Comparison of ENCODE assay signal across 7 cellular contexts in genomic region chr14:24094839-24095195, GRCh38. TPM values are rescaled to one million over a fixed set of nuclear protein-coding genes. Genes with fewer than 3 reads are reported as not detected.
DNase-seq lines count a peak whose midpoint lies in the region; ATAC-seq and TF ChIP-seq lines count a peak whose summit lies in the region.

No MANE protein-coding gene starts in this region.

- peak overlapping the region; percentile 89 for H3K18ac ChIP-seq in H9 (ENCODE audit: insufficient read length, low read depth, low read length)

- no CpG with 5 or more reads among the region's 13 CpGs for WGBS in H9 (ENCODE audit: extremely low coverage, insufficient read length, low lambda C conversion rate)

- H3K4me1 ChIP-seq in H9 (ENCODE audit: insufficient read depth, low read length) (no peaks in the 10 kb centered on the region; the same call in 1 of the 2 replicates), osteoblast (ENCODE audit: insufficient read depth, low read length) (peaks cover 10% of the 10 kb centered on the region)

- no peaks in the 10 kb centered on the region for H4K20me1 ChIP-seq in H9 (ENCODE audit: control insufficient read depth, insufficient read depth, insufficient read length)
- no peaks in the 10 kb centered on the region for H4K20me1 ChIP-seq in osteoblast (ENCODE audit: insufficient read depth, low read length)

- H4K8ac ChIP-seq in H9 (replicated peaks; ENCODE audit: insufficient read length, low read depth, low read length) = no peak overlapping the region

- no peaks in the 10 kb centered on the region for H3K9me3 ChIP-seq in H9 (ENCODE audit: control insufficient read depth, low read depth, low read length)
- no peaks in the 10 kb centered on the region for H3K9me3 ChIP-seq in SK-N-MC (ENCODE audit: low read depth, low read length)
- no peaks in the 10 kb centered on the region for H3K9me3 ChIP-seq in osteoblast (ENCODE audit: low read depth, low read length)

- H3T11ph ChIP-seq in H9 (ENCODE audit: low read length) = no peak overlapping the region

- no peaks in the 10 kb centered on the region for H3K79me1 ChIP-seq in H9 (ENCODE audit: insufficient read depth, low read depth, low read length, poor library complexity, severe bottlenecking)

- H3K4ac ChIP-seq in H9 (ENCODE audit: low read depth, low read length) = no peak overlapping the region

- H2BK5ac ChIP-seq in H9 (ENCODE audit: insufficient read length, low read length) = no peak overlapping the region

- no peaks in the 10 kb centered on the region; the same call in 1 of the 2 replicates for H3K79me2 ChIP-seq in H9 (ENCODE audit: insufficient read depth, low read length)
- H3K79me2 ChIP-seq in osteoblast (ENCODE audit: insufficient read depth, low read length) = peaks cover 10% of the 10 kb centered on the region

- peaks cover 0 to 2% of the 10 kb centered on the region in 2 experiments; a peak in 3 of 5 replicates for H3K9me3 Mint-ChIP-seq in H9

- H3K36me3 Mint-ChIP-seq in H9 (ENCODE audit: insufficient read depth in 1 of 3, low read depth in 3 of 3) = peaks cover 26 to 41% (median 29%) of the 10 kb centered on the region in 3 experiments; a peak in 6 of 7 replicates

- H3K9ac ChIP-seq in H9 (ENCODE audit: extremely low read depth, insufficient read length, low read length) = peak overlapping the region; percentile 89
- H3K9ac ChIP-seq in SK-N-MC (ENCODE audit: insufficient read length) = peak overlapping the region; percentile 99

- H4K91ac ChIP-seq in H9 (ENCODE audit: insufficient read length, low read depth, low read length) = peak overlapping the region; percentile 39

- no peak overlapping the region for H2BK20ac ChIP-seq in H9 (ENCODE audit: low read depth, low read length, poor library complexity, severe bottlenecking)

- H3K4me2 ChIP-seq in H9 (ENCODE audit: insufficient read depth, insufficient read length, low read length) = peak overlapping the region; percentile 85
- peak overlapping the region; percentile 89 for H3K4me2 ChIP-seq in osteoblast (ENCODE audit: insufficient read depth, low read length)

- H3K23me2 ChIP-seq in H9 (ENCODE audit: insufficient read length, low read depth, low read length, poor library complexity, severe bottlenecking) = peaks cover 6% of the 10 kb centered on the region

- no peak overlapping the region for H2BK12ac ChIP-seq in H9 (ENCODE audit: insufficient read length, low read depth, low read length)

- peaks cover 4% of the 10 kb centered on the region for H3K27me3 Mint-ChIP-seq in H9 (ENCODE audit: low read depth)

- peak overlapping the region; percentile 84; the same call in 1 of the 2 replicates for H3K14ac ChIP-seq in H9 (ENCODE audit: insufficient read depth, low read length)

- no peak overlapping the region for H3K23ac ChIP-seq in H9 (ENCODE audit: insufficient read length, low read depth, low read length)

- no peak overlapping the region for H2AFZ ChIP-seq in H9 (ENCODE audit: low read length)
- H2AFZ ChIP-seq in osteoblast (ENCODE audit: low read length) = peak overlapping the region; percentile 91

- peaks cover 24% of the 10 kb centered on the region; the same call in 1 of the 2 replicates for H3K36me3 ChIP-seq in SK-N-MC (ENCODE audit: insufficient read depth, low read length)
- H3K36me3 ChIP-seq in osteoblast (ENCODE audit: insufficient read depth, low read length) = peaks cover 5% of the 10 kb centered on the region

- DNase-seq in H9 (no peak), SK-N-MC (ENCODE audit: low read depth, low spot score) (no peak), epithelial cell of esophagus (ENCODE audit: low read depth) (no peak), osteoblast (ENCODE audit: insufficient read length, low spot score, missing footprints) (peak; percentile 66), AML-193 (lab: John Stamatoyannopoulos, UW) (no peak)
- DNase-seq in stimulated activated naive CD4-positive, alpha-beta T cell treated with Interleukin-2 at 50 U/mL for 16 hours (lab: John Stamatoyannopoulos, UW) = no peak

- H3K27ac ChIP-seq in H9 (ENCODE audit: insufficient read length, low read depth, low read length) (no peak overlapping the region), SK-N-MC (peak overlapping the region; percentile 89; the same call in 1 of the 2 replicates), osteoblast (ENCODE audit: low read depth, low read length) (peak overlapping the region; percentile 57)

- H4K5ac ChIP-seq in H9 (ENCODE audit: insufficient read length, low read depth, low read length) = no peak overlapping the region

- ATAC-seq in HG03354 (IDR thresholded peaks at IDR 0.05; ENCODE audit: poor library complexity, severe bottlenecking, unreplicated experiment) = no peak

- peaks cover 21 to 37% of the 10 kb centered on the region in 2 experiments for H3K4me1 Mint-ChIP-seq in H9

- no peak overlapping the region for H2BK15ac ChIP-seq in H9 (ENCODE audit: low read depth, low read length)

- H3K27ac Mint-ChIP-seq in H9 = peak overlapping the region; percentile 95 to 98 (median 97)

- H2BK120ac ChIP-seq in H9 (ENCODE audit: low read depth, low read length, poor library complexity, severe bottlenecking) = no peak overlapping the region

- H3K56ac ChIP-seq in H9 (ENCODE audit: insufficient read length, low read depth, low read length) = no peak overlapping the region

- peak overlapping the region; percentile 90 for H3K4me3 ChIP-seq in SK-N-MC
- peak overlapping the region; percentile 79 for H3K4me3 ChIP-seq in epithelial cell of esophagus (ENCODE audit: low read length)
- H3K4me3 ChIP-seq in osteoblast (ENCODE audit: insufficient read depth, low read length) = peak overlapping the region; percentile 92

- no peak for TF ChIP-seq CTCF in H9 (conservative IDR thresholded peaks at IDR 0.05)
- TF ChIP-seq CTCF in epithelial cell of esophagus (IDR thresholded peaks at IDR 0.05; ENCODE audit: insufficient read depth, low read depth, low read length, missing control alignments) = no peak
- TF ChIP-seq CTCF in osteoblast (IDR thresholded peaks at IDR 0.05; ENCODE audit: extremely low read depth, low read depth, low read length) = no peak

- H3K27me3 ChIP-seq in H9 (ENCODE audit: insufficient read depth, low read length) (no peaks in the 10 kb centered on the region), osteoblast (ENCODE audit: insufficient read depth, low read length) (no peaks in the 10 kb centered on the region)

- H2AK5ac ChIP-seq in H9 (ENCODE audit: insufficient read length, low read length) = no peak overlapping the region

- peak overlapping the region; percentile 90 to 93 for H3K4me3 Mint-ChIP-seq in H9

RNA-seq across cellular contexts. Expression of gene PCK2, which starts 0.7 kb away (rescaled TPM):
- total RNA-seq in H9 (2021) (48.9 and 50.2 TPM in 2 replicates), osteoblast (26.2 and 35.1 TPM in 2 replicates)

RNA-seq across cellular contexts. Expression of gene DCAF11, which starts 19.8 kb away (rescaled TPM):
- total RNA-seq in H9 (2021) (73.4 and 74.3 TPM in 2 replicates), osteoblast (73.4 and 84.7 TPM in 2 replicates)

RNA-seq across cellular contexts. Expression of gene NRL, which starts 19.9 kb away (rescaled TPM):
- total RNA-seq in H9 (2021) (2.2 and 2.5 TPM in 2 replicates), osteoblast (1.5 and 1.8 TPM in 2 replicates)

RNA-seq across cellular contexts. Expression of gene CPNE6, which starts 23.5 kb away (rescaled TPM):
- total RNA-seq in H9 (2021) = not detected in 2 replicates
- total RNA-seq in osteoblast = not detected in 2 replicates

RNA-seq across cellular contexts. Expression of gene FITM1, which starts 35.6 kb away (rescaled TPM):
- 0.31 and 0.72 TPM in 2 replicates for total RNA-seq in H9 (2021)
- 0.29 and 0.72 TPM in 2 replicates for total RNA-seq in osteoblast
